In the genomic region with DNA sequence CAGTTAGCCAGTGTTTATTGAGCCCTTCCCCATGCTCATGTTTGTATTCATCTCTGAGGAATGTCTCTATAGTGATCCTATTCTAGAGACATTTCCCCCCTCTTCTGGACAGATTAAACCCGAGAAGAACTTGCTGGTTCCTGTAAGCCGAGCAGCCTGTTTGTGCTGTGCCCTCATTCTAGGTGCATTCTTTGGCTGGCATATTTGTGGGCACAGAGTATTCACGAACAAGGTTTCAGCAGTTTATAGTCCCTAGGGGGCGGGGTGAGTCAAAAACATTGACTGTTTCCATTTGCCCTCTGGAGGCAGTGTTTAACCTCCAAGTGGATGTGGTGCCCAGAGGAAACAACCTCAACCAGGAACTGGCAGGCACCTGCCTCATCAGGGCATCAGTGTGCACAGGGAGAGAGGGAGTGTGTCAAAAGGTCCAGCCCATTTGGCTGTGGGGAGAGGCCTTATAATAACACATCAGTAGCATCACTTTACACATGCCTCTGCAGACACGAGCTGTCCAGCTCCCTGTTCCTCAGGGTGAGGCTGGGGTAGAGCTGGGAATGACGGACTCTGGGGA, we compare ENCODE assay signal across 8 cellular contexts.
DNase-seq lines count a peak whose midpoint lies in the region; ATAC-seq and TF ChIP-seq lines count a peak whose summit lies in the region.

No MANE protein-coding gene starts in this region.

- ATAC-seq in HG03066 (IDR thresholded peaks at IDR 0.05; ENCODE audit: low read depth, unreplicated experiment), result peak; percentile 67

- peak; percentile 66 for DNase-seq in AG09319 (ENCODE audit: extremely low read depth, low read depth)
- peak; percentile 39 for DNase-seq in NCI-H2227 treated with DMSO at 0.1 percent for 48 hours (lab: John Stamatoyannopoulos, UW)
- DNase-seq in amniotic epithelial cell (ENCODE audit: low read depth), result peak; percentile 85
- DNase-seq in kidney tubule cell (ENCODE audit: low spot score), result peak; percentile 99
- DNase-seq in 8988T, result no peak
- no peak for DNase-seq in globus pallidus (ENCODE audit: low spot score)

- peak; percentile 39 for TF ChIP-seq CTCF in AG09319 (IDR thresholded peaks at IDR 0.05; ENCODE audit: low read depth, low read length)
- TF ChIP-seq CTCF in GM12873 (IDR thresholded peaks at IDR 0.05; ENCODE audit: insufficient read depth, low read depth, low read length, missing control alignments), result peak; percentile 69

Comparison
In these comparisons a context has a peak if more than half of its experiments do, and no peak if none do; other contexts are left out.
1. DNase-seq: peak in AG09319 (single experiment), NCI-H2227 treated with DMSO at 0.1 percent for 48 hours (single experiment), amniotic epithelial cell (single experiment) and kidney tubule cell (single experiment); none in 8988T (single experiment) and globus pallidus (single experiment).